ENCODE assay signal across 16 cellular contexts in genomic region chr14:90784621-90785270, GRCh38. TPM values are rescaled to one million over a fixed set of nuclear protein-coding genes. Genes with fewer than 3 reads are reported as not detected.
DNase-seq lines count a peak whose midpoint lies in the region; ATAC-seq, FAIRE-seq and TF ChIP-seq lines count a peak whose summit lies in the region.
"Had no signal": no experiment of that assay in that cellular context is flagged by ENCODE, and none has a peak within 500 bp of the region (broad histone marks: within the 10 kb centered on the region; RNA-seq: fewer than 3 reads in every experiment).

No MANE protein-coding gene starts in this region.

- no peaks in the 10 kb centered on the region for H3K9me3 Mint-ChIP-seq in activated naive CD8-positive, alpha-beta T cell treated with anti-CD3 and anti-CD28 coated beads, Interleukin-2, amount 10 ng/mL, durations not matched to agents 7 days and 5 days
- H3K9me3 Mint-ChIP-seq in activated naive CD8-positive, alpha-beta T cell treated with anti-CD3 and anti-CD28 coated beads, Interleukin-2, amount 50 U/mL, for 24 hours: no peaks in the 10 kb centered on the region
- no peaks in the 10 kb centered on the region for H3K9me3 Mint-ChIP-seq in nephron progenitor cell
- H3K9me3 Mint-ChIP-seq: CD4-positive, CD25-positive, alpha-beta regulatory T cell; HFFc6 had no signal

- H3K27me3 ChIP-seq in vagina: no peaks in the 10 kb centered on the region
- H3K27me3 ChIP-seq: BLaER1 treated with 17β-estradiol and CSF1 and Interleukin-3, amounts not matched to agents 10 nM and 100 nM had no signal

- H3K27ac Mint-ChIP-seq in activated naive CD8-positive, alpha-beta T cell treated with anti-CD3 and anti-CD28 coated beads, Interleukin-2, amount 10 ng/mL, durations not matched to agents 7 days and 5 days: no peak overlapping the region
- no peak overlapping the region for H3K27ac Mint-ChIP-seq in activated naive CD8-positive, alpha-beta T cell treated with anti-CD3 and anti-CD28 coated beads, Interleukin-2, amount 50 U/mL, for 24 hours
- peak overlapping the region; percentile 73 for H3K27ac Mint-ChIP-seq in nephron progenitor cell
- H3K27ac Mint-ChIP-seq: HFFc6 had no signal

- no peaks in the 10 kb centered on the region for H3K4me1 ChIP-seq in vagina

- H3K4me1 Mint-ChIP-seq in activated naive CD8-positive, alpha-beta T cell treated with anti-CD3 and anti-CD28 coated beads, Interleukin-2, amount 10 ng/mL, durations not matched to agents 7 days and 5 days: no peaks in the 10 kb centered on the region
- H3K4me1 Mint-ChIP-seq in activated naive CD8-positive, alpha-beta T cell treated with anti-CD3 and anti-CD28 coated beads, Interleukin-2, amount 50 U/mL, for 24 hours: no peaks in the 10 kb centered on the region
- peaks cover 7% of the 10 kb centered on the region for H3K4me1 Mint-ChIP-seq in nephron progenitor cell
- H3K4me1 Mint-ChIP-seq: CD4-positive, CD25-positive, alpha-beta regulatory T cell had no signal

- POLR2A ChIA-PET in activated naive CD8-positive, alpha-beta T cell treated with anti-CD3 and anti-CD28 coated beads, Interleukin-2, amount 10 ng/mL, durations not matched to agents 7 days and 5 days (lab: Charles Lee): no interaction called here

- FAIRE-seq in frontal cortex (lab: Jason Lieb, UNC) (no peak), H54 (lab: Jason Lieb, UNC) (no peak)

- no peaks in the 10 kb centered on the region for H3K27me3 Mint-ChIP-seq in activated naive CD8-positive, alpha-beta T cell treated with anti-CD3 and anti-CD28 coated beads, Interleukin-2, amount 10 ng/mL, durations not matched to agents 7 days and 5 days
- H3K27me3 Mint-ChIP-seq in activated naive CD8-positive, alpha-beta T cell treated with anti-CD3 and anti-CD28 coated beads, Interleukin-2, amount 50 U/mL, for 24 hours: no peaks in the 10 kb centered on the region
- H3K27me3 Mint-ChIP-seq in nephron progenitor cell (ENCODE audit: low read depth, poor library complexity): peaks cover 5% of the 10 kb centered on the region

- peaks cover 0 to 4% of the 10 kb centered on the region in 2 donors for H3K36me3 ChIP-seq in vagina

- no peak for TF ChIP-seq POLR2A in vagina (IDR thresholded peaks at IDR 0.05)
- no peak for TF ChIP-seq POLR2A in H54 (IDR thresholded peaks at IDR 0.05; ENCODE audit: low read depth, low read length)

- no peak for TF ChIP-seq CTCF in nephron progenitor cell (IDR thresholded peaks at IDR 0.05)
- TF ChIP-seq CTCF in vagina (IDR thresholded peaks at IDR 0.05): no peak

- no peak overlapping the region for H3K4me3 ChIP-seq in vagina
- H3K4me3 ChIP-seq: BLaER1 treated with 17β-estradiol and CSF1 and Interleukin-3, amounts not matched to agents 10 nM and 100 nM had no signal

- DNase-seq in activated naive CD8-positive, alpha-beta T cell treated with anti-CD3 and anti-CD28 coated beads, Interleukin-2, amount 10 ng/mL, durations not matched to agents 7 days and 5 days: peak; percentile 7
- no peak for DNase-seq in activated naive CD8-positive, alpha-beta T cell treated with anti-CD3 and anti-CD28 coated beads, Interleukin-2, amount 50 U/mL, for 24 hours
- DNase-seq in ecto neural progenitor cell (ENCODE audit: low spot score) (peak; percentile 34), nephron progenitor cell (no peak), vagina (ENCODE audit: extremely low spot score in 2 of 2) (peak; percentile 54 to 58), frontal cortex (ENCODE audit: low spot score in 2 of 2) (no peak), H54 (ENCODE audit: insufficient read length, low spot score) (no peak)
- DNase-seq: 8988T; CD4-positive, CD25-positive, alpha-beta regulatory T cell; DMS53; GOT3; HCEC 1CT; HFFc6 had no signal

- H3K36me3 Mint-ChIP-seq in activated naive CD8-positive, alpha-beta T cell treated with anti-CD3 and anti-CD28 coated beads, Interleukin-2, amount 10 ng/mL, durations not matched to agents 7 days and 5 days: no peaks in the 10 kb centered on the region
- no peaks in the 10 kb centered on the region for H3K36me3 Mint-ChIP-seq in activated naive CD8-positive, alpha-beta T cell treated with anti-CD3 and anti-CD28 coated beads, Interleukin-2, amount 50 U/mL, for 24 hours (ENCODE audit: low read depth)
- H3K36me3 Mint-ChIP-seq in nephron progenitor cell (ENCODE audit: low read depth): peaks cover 27% of the 10 kb centered on the region
- H3K36me3 Mint-ChIP-seq: CD4-positive, CD25-positive, alpha-beta regulatory T cell had no signal

- no peak for ATAC-seq in activated naive CD8-positive, alpha-beta T cell treated with anti-CD3 and anti-CD28 coated beads, Interleukin-2, amount 10 ng/mL, durations not matched to agents 7 days and 5 days (ENCODE audit: low read depth)
- no peak for ATAC-seq in activated naive CD8-positive, alpha-beta T cell treated with anti-CD3 and anti-CD28 coated beads, Interleukin-2, amount 50 U/mL, for 24 hours
- ATAC-seq in HG03097 (IDR thresholded peaks at IDR 0.05; ENCODE audit: low FRiP score, unreplicated experiment): no peak

- intact Hi-C loops in vagina (cut with DNase I): no loop called here

- no peaks in the 10 kb centered on the region for H3K9me3 ChIP-seq in vagina
- H3K9me3 ChIP-seq: BLaER1 treated with 17β-estradiol and CSF1 and Interleukin-3, amounts not matched to agents 10 nM and 100 nM had no signal

- H3K27ac ChIP-seq in vagina: no peak overlapping the region
- H3K27ac ChIP-seq: BLaER1 treated with 17β-estradiol and CSF1 and Interleukin-3, amounts not matched to agents 10 nM and 100 nM; HL-60 had no signal

- H3K4me3 Mint-ChIP-seq in activated naive CD8-positive, alpha-beta T cell treated with anti-CD3 and anti-CD28 coated beads, Interleukin-2, amount 10 ng/mL, durations not matched to agents 7 days and 5 days: no peak overlapping the region
- H3K4me3 Mint-ChIP-seq in activated naive CD8-positive, alpha-beta T cell treated with anti-CD3 and anti-CD28 coated beads, Interleukin-2, amount 50 U/mL, for 24 hours: no peak overlapping the region
- H3K4me3 Mint-ChIP-seq in nephron progenitor cell: no peak overlapping the region
- H3K4me3 Mint-ChIP-seq: CD4-positive, CD25-positive, alpha-beta regulatory T cell; HFFc6 had no signal

RNA-seq across cellular contexts. Expression of gene TTC7B, which starts 31.5 kb away (rescaled TPM):
- total RNA-seq in activated naive CD8-positive, alpha-beta T cell treated with anti-CD3 and anti-CD28 coated beads, Interleukin-2, amount 10 ng/mL, durations not matched to agents 7 days and 5 days: 1 to 10 TPM; 5.9 to 6.6 TPM
- 56.0 TPM for total RNA-seq in vagina
- 10.6 TPM for total RNA-seq in frontal cortex

Comparison
In these comparisons a context has a peak if more than half of its experiments do, and no peak if none do; other contexts are left out.
1. DNase-seq: peak in activated naive CD8-positive, alpha-beta T cell treated with anti-CD3 and anti-CD28 coated beads, Interleukin-2, amount 10 ng/mL, durations not matched to agents 7 days and 5 days (single experiment), ecto neural progenitor cell (single experiment) and vagina (2 of 2); none in activated naive CD8-positive, alpha-beta T cell treated with anti-CD3 and anti-CD28 coated beads, Interleukin-2, amount 50 U/mL, for 24 hours (single experiment), nephron progenitor cell (single experiment), frontal cortex (0 of 2) and H54 (single experiment).